Comparison of ENCODE assay signal across 18 cellular contexts in genomic region chr6:139595183-139595582, GRCh38.
A peak's percentile ranks its signal among the peaks of the same experiment; 100 is the strongest.
DNase-seq lines count a peak whose midpoint lies in the region; ATAC-seq and TF ChIP-seq lines count a peak whose summit lies in the region.
"Had no signal": no experiment of that assay in that cellular context is flagged by ENCODE, and none has a peak within 500 bp of the region (broad histone marks: within the 10 kb centered on the region; RNA-seq: fewer than 3 reads in every experiment).

No MANE protein-coding gene starts in this region.

- no peak overlapping the region for H3K4me3 ChIP-seq in astrocyte of the spinal cord (ENCODE audit: low read depth, low read length)
- H3K4me3 ChIP-seq in gastroesophageal sphincter = no peak overlapping the region
- H3K4me3 ChIP-seq in retinal pigment epithelial cell (ENCODE audit: low read length) = no peak overlapping the region
- no peak overlapping the region for H3K4me3 ChIP-seq in spleen
- H3K4me3 ChIP-seq: SJCRH30, testis had no signal

- ATAC-seq in gastroesophageal sphincter (no peak), GM19467 (IDR thresholded peaks at IDR 0.05; ENCODE audit: unreplicated experiment) (no peak), HG03565 (IDR thresholded peaks at IDR 0.05; ENCODE audit: unreplicated experiment) (no peak), HG03139 (IDR thresholded peaks at IDR 0.05; ENCODE audit: unreplicated experiment) (no peak)
- ATAC-seq: activated CD4-positive, alpha-beta T cell treated with anti-CD3 and anti-CD28 coated beads for 36 hours had no signal

- intact Hi-C loops in spleen (cut with DNase I; ENCODE audit: low total_unique reads) = no loop called here

- in situ Hi-C loops in astrocyte of the spinal cord (cut with HindIII; ENCODE audit: low sequenced_read_pairs) = no loop called here

- 43 to 63% methylated on average over 3 of the region's 3 CpGs for WGBS in gastroesophageal sphincter (ENCODE audit: low coverage in 1 of 2), 2 donors
- WGBS in spleen, 5 donors = 91 to 97% (median 92%) methylated on average over 3 of the region's 3 CpGs

- TF ChIP-seq CTCF in astrocyte of the spinal cord (IDR thresholded peaks at IDR 0.05; ENCODE audit: low read depth, low read length) (no peak), gastroesophageal sphincter (IDR thresholded peaks at IDR 0.05) (no peak), retinal pigment epithelial cell (conservative IDR thresholded peaks at IDR 0.05; ENCODE audit: low read depth, low read length) (no peak), spleen (IDR thresholded peaks at IDR 0.05 in 8 of 11, conservative IDR thresholded peaks at IDR 0.05 in 3 of 11) (no peak)

- no peaks in the 10 kb centered on the region for H3K36me3 ChIP-seq in gastroesophageal sphincter
- H3K36me3 ChIP-seq in spleen = no peaks in the 10 kb centered on the region
- H3K36me3 ChIP-seq: neutrophil, SJCRH30 had no signal

- TF ChIP-seq EP300 in gastroesophageal sphincter (IDR thresholded peaks at IDR 0.05) = no peak

- H3K4me1 ChIP-seq in gastroesophageal sphincter (peaks cover 33 to 91% (median 45%) of the 10 kb centered on the region in 3 donors), spleen (peaks cover 5 to 42% (median 22%) of the 10 kb centered on the region in 6 donors)
- H3K4me1 ChIP-seq: SJCRH30 had no signal

- H3K27ac ChIP-seq in gastroesophageal sphincter (peak overlapping the region; percentile 81 to 94 (median 87)), spleen (no peak overlapping the region)
- H3K27ac ChIP-seq: neutrophil, SJCRH30 had no signal

- DNase-seq in HCEC 1CT (peak; percentile 35), astrocyte of the spinal cord (ENCODE audit: low read depth, low spot score) (peak; percentile 67), retinal pigment epithelial cell (ENCODE audit: low read depth) (peak; percentile 51), spleen (no peak)
- DNase-seq: activated CD4-positive, alpha-beta T cell treated with anti-CD3 and anti-CD28 coated beads for 36 hours; activated T-cell treated with anti-CD3 and anti-CD28 coated beads for 4 hours; endodermal cell; glutamatergic neuron; H9; NCI-H1930; NCI-H510A; SJCRH30; testis had no signal

- no peaks in the 10 kb centered on the region for H3K9me3 ChIP-seq in gastroesophageal sphincter
- H3K9me3 ChIP-seq in spleen = no peaks in the 10 kb centered on the region
- H3K9me3 ChIP-seq: neutrophil, SJCRH30, testis had no signal

- no peak for TF ChIP-seq POLR2A in gastroesophageal sphincter (IDR thresholded peaks at IDR 0.05)
- no peak for TF ChIP-seq POLR2A in spleen (IDR thresholded peaks at IDR 0.05)

- H3K27me3 ChIP-seq in gastroesophageal sphincter (no peaks in the 10 kb centered on the region), spleen (replicated peaks in 1 of 7) (peaks cover 0 to 7% (median 0%) of the 10 kb centered on the region in 7 donors)
- H3K27me3 ChIP-seq: neutrophil, SJCRH30, testis had no signal

Comparison
In these comparisons a context has a peak if more than half of its experiments do, and no peak if none do; other contexts are left out.
1. H3K27ac ChIP-seq: peak in gastroesophageal sphincter (4 of 4); none in spleen (0 of 8).